Comparison of ENCODE assay signal across 8 cellular contexts in the genomic region with DNA sequence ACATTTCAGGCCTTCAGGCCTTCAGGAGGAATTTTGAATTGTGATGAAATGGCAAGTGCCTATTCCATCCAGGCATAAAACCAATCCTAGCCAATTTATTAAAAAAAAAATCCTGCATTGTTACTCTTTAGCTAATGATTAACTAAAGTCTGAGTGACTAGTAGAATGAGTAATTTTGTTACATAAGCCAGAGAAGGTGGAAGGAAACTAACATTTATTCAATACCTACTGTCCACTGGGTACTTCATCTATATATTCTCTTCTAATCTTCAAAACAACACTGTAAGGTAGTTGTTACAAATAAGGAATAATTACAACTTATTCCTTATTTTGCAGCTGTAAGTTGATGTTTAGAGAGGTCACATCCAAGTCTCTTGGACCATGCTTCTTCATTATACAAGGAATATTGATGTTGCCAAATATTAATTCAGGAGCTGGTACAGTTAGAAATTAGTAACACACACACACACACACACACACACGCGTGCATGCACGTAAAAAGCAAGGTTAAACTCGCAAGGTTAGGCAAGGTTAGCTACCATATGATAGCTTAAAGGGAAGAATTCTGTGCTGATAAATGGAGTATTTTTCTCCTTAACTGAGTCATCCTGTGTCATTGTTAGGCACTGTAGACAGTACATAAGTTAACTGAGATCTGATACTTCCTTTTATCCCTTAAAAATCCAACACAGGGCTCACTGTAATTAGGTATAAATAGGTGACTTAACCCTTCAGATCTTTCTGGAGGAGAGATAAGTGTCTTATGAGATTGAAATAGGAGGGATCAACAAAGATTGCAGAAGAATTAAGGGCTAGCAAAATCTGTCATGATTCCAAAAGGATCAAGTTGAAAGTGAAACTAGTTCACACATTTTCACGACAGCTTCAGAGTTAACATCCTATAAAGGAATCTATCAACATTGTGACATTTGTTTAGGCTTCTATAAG.
DNase-seq lines count a peak whose midpoint lies in the region; ATAC-seq and TF ChIP-seq lines count a peak whose summit lies in the region.

No MANE protein-coding gene starts in this region.

- TF ChIP-seq POLR2A in transverse colon (IDR thresholded peaks at IDR 0.05): no peak

- no peaks in the 10 kb centered on the region for H3K36me3 Mint-ChIP-seq in activated CD8-positive, alpha-beta memory T cell treated with anti-CD3 and anti-CD28 coated beads, Interleukin-2, amount 10 ng/mL, durations not matched to agents 7 days and 5 days

- intact Hi-C loops in left colon (cut with DNase I, micrococcal nuclease) (no loop called here), transverse colon (cut with DNase I; ENCODE audit: low total_unique reads) (no loop called here)

- no peak for TF ChIP-seq EP300 in transverse colon (IDR thresholded peaks at IDR 0.05; ENCODE audit: low read depth)

- H3K9me3 Mint-ChIP-seq in activated CD8-positive, alpha-beta memory T cell treated with anti-CD3 and anti-CD28 coated beads, Interleukin-2, amount 10 ng/mL, durations not matched to agents 7 days and 5 days (ENCODE audit: low read depth): no peaks in the 10 kb centered on the region

- no peaks in the 10 kb centered on the region for H3K9me3 ChIP-seq in transverse colon

- no peaks in the 10 kb centered on the region for H3K27me3 ChIP-seq in transverse colon

- no peak for DNase-seq in activated CD8-positive, alpha-beta memory T cell treated with anti-CD3 and anti-CD28 coated beads, Interleukin-2, amount 10 ng/mL, durations not matched to agents 7 days and 5 days
- no peak for DNase-seq in activated CD8-positive, alpha-beta memory T cell treated with anti-CD3 and anti-CD28 coated beads, Interleukin-2, amount 50 U/mL, for 48 hours
- peak; percentile 41 for DNase-seq in astrocyte of the hippocampus (ENCODE audit: low read depth, low spot score)
- no peak for DNase-seq in left colon
- no peak for DNase-seq in transverse colon
- DNase-seq in HEK293T (ENCODE audit: extremely low spot score): no peak

- H3K27me3 Mint-ChIP-seq in activated CD8-positive, alpha-beta memory T cell treated with anti-CD3 and anti-CD28 coated beads, Interleukin-2, amount 10 ng/mL, durations not matched to agents 7 days and 5 days: no peaks in the 10 kb centered on the region

- no peak for TF ChIP-seq CTCF in transverse colon (IDR thresholded peaks at IDR 0.05)

- H3K27ac Mint-ChIP-seq in activated CD8-positive, alpha-beta memory T cell treated with anti-CD3 and anti-CD28 coated beads, Interleukin-2, amount 10 ng/mL, durations not matched to agents 7 days and 5 days: peak overlapping the region; percentile 22

- CTCF ChIA-PET in activated CD8-positive, alpha-beta memory T cell treated with anti-CD3 and anti-CD28 coated beads, Interleukin-2, amount 10 ng/mL, durations not matched to agents 7 days and 5 days (lab: Charles Lee): no interaction called here
- CTCF ChIA-PET in HEK293T (lab: Yijun Ruan, JAX): interaction anchor here (0.7 to 1.2 kb wide), 2 partner anchors 31 to 62 kb away, joined by 3 to 6 read pairs; no protein-coding TSS in a partner anchor

- peaks cover 4 to 46% (median 12%) of the 10 kb centered on the region in 4 donors for H3K4me1 ChIP-seq in transverse colon

- WGBS in transverse colon (ENCODE audit: low coverage in 1 of 2), 2 donors: 18 to 25% methylated on average over 5 of the region's 5 CpGs

- ATAC-seq in activated CD8-positive, alpha-beta memory T cell treated with anti-CD3 and anti-CD28 coated beads, Interleukin-2, amount 10 ng/mL, durations not matched to agents 7 days and 5 days: peak; percentile 27
- ATAC-seq in left colon (peak; percentile 63), HG02759 (IDR thresholded peaks at IDR 0.05; ENCODE audit: unreplicated experiment) (no peak), GM19035 (IDR thresholded peaks at IDR 0.05; ENCODE audit: unreplicated experiment) (no peak)

- H3K4me1 Mint-ChIP-seq in activated CD8-positive, alpha-beta memory T cell treated with anti-CD3 and anti-CD28 coated beads, Interleukin-2, amount 10 ng/mL, durations not matched to agents 7 days and 5 days: peaks cover 2% of the 10 kb centered on the region

- peak overlapping the region; percentile 56 for H3K4me3 Mint-ChIP-seq in activated CD8-positive, alpha-beta memory T cell treated with anti-CD3 and anti-CD28 coated beads, Interleukin-2, amount 10 ng/mL, durations not matched to agents 7 days and 5 days

- in situ Hi-C loops in transverse colon (cut with MboI; ENCODE audit: low pct_ligation_motif_present in 1 of 4, low pct_unique_long_range_greater_than_20kb in 1 of 4, low sequenced_read_pairs in 3 of 4): no loop called here

- peak overlapping the region; percentile 51 to 84 (median 76) for H3K27ac ChIP-seq in transverse colon

- H3K4me3 ChIP-seq in transverse colon: peak overlapping the region in 3 of 4 donors; percentile 20 to 38 (median 21)

- POLR2A ChIA-PET in HEK293T (lab: Yijun Ruan, JAX): no interaction called here

- H3K36me3 ChIP-seq in transverse colon: no peaks in the 10 kb centered on the region

TF ChIP-seq in HEK293T, 16 proteins besides CTCF, POLR2A, EP300 and RAD21:
- TF ChIP-seq TARDBP (IDR thresholded peaks at IDR 0.05) (no peak), PKNOX1 (IDR thresholded peaks at IDR 0.05) (no peak)

Comparison
In these comparisons a context has a peak if more than half of its experiments do, and no peak if none do; other contexts are left out.
1. ATAC-seq: peak in activated CD8-positive, alpha-beta memory T cell treated with anti-CD3 and anti-CD28 coated beads, Interleukin-2, amount 10 ng/mL, durations not matched to agents 7 days and 5 days (single experiment) and left colon (single experiment); none in HG02759 (single experiment) and GM19035 (single experiment).